ENCODE assay signal across 1 cellular context in genomic region chr4:168589154-168589553, GRCh38.
TF ChIP-seq lines count a peak whose summit lies in the region.

No MANE protein-coding gene starts in this region.

TF ChIP-seq in HEK293, 187 proteins besides CTCF, POLR2A, EP300 and RAD21 (continued from another document):
- TF ChIP-seq HIC1 (tag by site-specific recombination; IDR thresholded peaks at IDR 0.05) (no peak), ZNF416 (tag by site-specific recombination; IDR thresholded peaks at IDR 0.05) (no peak), OSR2 (tag by site-specific recombination; IDR thresholded peaks at IDR 0.05) (peak; percentile 20; the same call in 1 of the 2 replicates), PBX3 (CRISPR knock-in tag; IDR thresholded peaks at IDR 0.05) (no peak), ZFP69B (tag by site-specific recombination; IDR thresholded peaks at IDR 0.05) (no peak), ZNF830 (tag by site-specific recombination; IDR thresholded peaks at IDR 0.05; ENCODE audit: low read depth) (no peak), ZNF324 (tag by site-specific recombination; IDR thresholded peaks at IDR 0.05) (no peak), ZNF140 (tag by site-specific recombination; IDR thresholded peaks at IDR 0.05) (no peak), ZNF146 (tag by site-specific recombination; IDR thresholded peaks at IDR 0.05) (no peak), ZNF623 (tag by site-specific recombination; IDR thresholded peaks at IDR 0.05) (no peak), SP7 (tag by site-specific recombination; IDR thresholded peaks at IDR 0.05) (no peak), GLI2 (tag by site-specific recombination; IDR thresholded peaks at IDR 0.05; ENCODE audit: borderline replicate concordance, low read depth) (no peak)
- TF ChIP-seq, protein P1, sequence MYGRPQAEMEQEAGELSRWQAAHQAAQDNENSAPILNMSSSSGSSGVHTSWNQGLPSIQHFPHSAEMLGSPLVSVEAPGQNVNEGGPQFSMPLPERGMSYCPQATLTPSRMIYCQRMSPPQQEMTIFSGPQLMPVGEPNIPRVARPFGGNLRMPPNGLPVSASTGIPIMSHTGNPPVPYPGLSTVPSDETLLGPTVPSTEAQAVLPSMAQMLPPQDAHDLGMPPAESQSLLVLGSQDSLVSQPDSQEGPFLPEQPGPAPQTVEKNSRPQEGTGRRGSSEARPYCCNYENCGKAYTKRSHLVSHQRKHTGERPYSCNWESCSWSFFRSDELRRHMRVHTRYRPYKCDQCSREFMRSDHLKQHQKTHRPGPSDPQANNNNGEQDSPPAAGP (tag by site-specific recombination; IDR thresholded peaks at IDR 0.05), result no peak
